ENCODE assay signal across 26 cellular contexts in genomic region chr17:46958192-46958591, GRCh38. TPM values are rescaled to one million over a fixed set of nuclear protein-coding genes. Genes with fewer than 3 reads are reported as not detected.
"Had no signal": no experiment of that assay in that cellular context is flagged by ENCODE, and none has a peak within 500 bp of the region (broad histone marks: within the 10 kb centered on the region; RNA-seq: fewer than 3 reads in every experiment).

No MANE protein-coding gene starts in this region.

- H3K9me3 Mint-ChIP-seq: natural killer cell treated with Interleukin-12 subunit alpha and Interleukin-12 subunit beta and Interleukin-15 and Interleukin-18, amount 100 ng/mL, for 72 hours; T-helper 2 cell treated with Interferon-gamma antibody and Interleukin-4, amounts not matched to agents 5 μg/mL and 100 μg/mL, for 36 hours had no signal

- H3K4me3 Mint-ChIP-seq: activated CD4-positive, alpha-beta T cell treated with anti-CD3 and anti-CD28 coated beads for 36 hours; activated naive CD4-positive, alpha-beta T cell treated with anti-CD3 and anti-CD28 coated beads, Interleukin-2, amount 50 U/mL, for 24 hours; mesothelial cell of epicardium; natural killer cell treated with Interleukin-12 subunit alpha and Interleukin-12 subunit beta and Interleukin-15 and Interleukin-18, amount 100 ng/mL, for 72 hours; stimulated activated effector memory CD8-positive, alpha-beta T cell treated with anti-CD3 and anti-CD28 coated beads, Interleukin-12 subunit alpha, Interleukin-12 subunit beta, amount 100 ng/mL, for 72 hours; T-helper 2 cell treated with Interferon-gamma antibody and Interleukin-4, amounts not matched to agents 5 μg/mL and 100 μg/mL, for 36 hours; WTC11 had no signal

- H3K36me3 Mint-ChIP-seq: stimulated activated effector memory CD8-positive, alpha-beta T cell treated with anti-CD3 and anti-CD28 coated beads, Interleukin-12 subunit alpha, Interleukin-12 subunit beta, amount 100 ng/mL, for 72 hours had no signal

- DNase-seq: activated CD4-positive, alpha-beta T cell treated with anti-CD3 and anti-CD28 coated beads for 36 hours; activated CD4-positive, alpha-beta T cell treated with anti-CD3 and anti-CD28 coated beads, Interleukin-2, amount 50 U/mL, for 48 hours; activated gamma-delta T cell; adrenal gland; foreskin melanocyte; glutamatergic neuron; left lung; psoas muscle; stimulated activated CD4-positive, alpha-beta T cell treated with anti-CD3 and anti-CD28 coated beads, Interleukin-4, amount 100 ng/mL, for 24 hours; stomach had no signal

- H3K4me1 Mint-ChIP-seq: mesothelial cell of epicardium, WTC11 had no signal

- H3K27ac Mint-ChIP-seq: activated CD4-positive, alpha-beta T cell treated with anti-CD3 and anti-CD28 coated beads for 36 hours; activated naive CD4-positive, alpha-beta T cell treated with anti-CD3 and anti-CD28 coated beads, Interleukin-2, amount 50 U/mL, for 24 hours; mesothelial cell of epicardium; natural killer cell treated with Interleukin-12 subunit alpha and Interleukin-12 subunit beta and Interleukin-15 and Interleukin-18, amount 100 ng/mL, for 72 hours; stimulated activated effector memory CD8-positive, alpha-beta T cell treated with anti-CD3 and anti-CD28 coated beads, Interleukin-12 subunit alpha, Interleukin-12 subunit beta, amount 100 ng/mL, for 72 hours; T-helper 2 cell treated with Interferon-gamma antibody and Interleukin-4, amounts not matched to agents 5 μg/mL and 100 μg/mL, for 36 hours; WTC11 had no signal

- ATAC-seq: activated CD4-positive, alpha-beta T cell treated with anti-CD3 and anti-CD28 coated beads for 36 hours; left lung; natural killer cell treated with Interleukin-12 subunit alpha and Interleukin-12 subunit beta and Interleukin-15 and Interleukin-18, amount 100 ng/mL, for 72 hours; psoas muscle; right lobe of liver; stimulated activated effector memory CD8-positive, alpha-beta T cell treated with anti-CD3 and anti-CD28 coated beads, Interleukin-12 subunit alpha, Interleukin-12 subunit beta, amount 100 ng/mL, for 72 hours; WTC11 had no signal

- H3K27me3 Mint-ChIP-seq: activated CD4-positive, alpha-beta T cell treated with anti-CD3 and anti-CD28 coated beads for 36 hours; activated naive CD4-positive, alpha-beta T cell treated with anti-CD3 and anti-CD28 coated beads, Interleukin-2, amount 50 U/mL, for 24 hours had no signal

- H3K4me3 ChIP-seq: adrenal gland, cardiac muscle cell, left lung, psoas muscle, right lobe of liver, smooth muscle cell, stomach, thoracic aorta, upper lobe of left lung had no signal

RNA-seq across cellular contexts. Expression of gene RPRML, which starts 20.9 kb away (rescaled TPM):
- total RNA-seq: activated CD4-positive, alpha-beta T cell treated with anti-CD3 and anti-CD28 coated beads for 36 hours; adrenal gland; cardiac muscle cell; dermis microvascular lymphatic vessel endothelial cell; fibroblast of lung; kidney epithelial cell; left lung; lung microvascular endothelial cell; mesothelial cell of epicardium; natural killer cell treated with Interleukin-12 subunit alpha and Interleukin-12 subunit beta and Interleukin-15 and Interleukin-18, amount 100 ng/mL, for 72 hours; osteocyte; smooth muscle cell; stomach; thoracic aorta had no signal
